25 cellular contexts compared by ENCODE assay signal in the genomic region with DNA sequence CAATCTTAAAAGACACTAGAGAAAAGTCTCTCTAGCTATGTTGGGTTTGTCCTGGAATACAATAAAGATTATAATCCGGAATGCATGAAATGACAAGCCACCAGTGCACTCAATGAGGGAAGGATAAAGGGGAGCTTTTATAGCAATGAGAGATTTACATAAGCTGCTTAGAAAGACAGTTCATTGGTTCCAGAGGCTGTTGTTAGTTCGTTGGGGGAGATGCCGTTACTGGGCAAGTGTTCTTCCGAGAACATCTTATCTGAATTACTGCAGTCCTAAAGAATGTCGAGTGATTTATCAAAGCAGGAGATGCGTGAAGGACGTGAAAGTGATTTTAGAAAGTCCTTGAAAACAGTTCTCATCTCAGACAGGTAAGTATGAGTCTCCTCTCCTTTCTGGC. TPM values are rescaled to one million over a fixed set of nuclear protein-coding genes. Genes with fewer than 3 reads are reported as not detected.
"Had no signal": no experiment of that assay in that cellular context is flagged by ENCODE, and none has a peak within 500 bp of the region (broad histone marks: within the 10 kb centered on the region; RNA-seq: fewer than 3 reads in every experiment).

No MANE protein-coding gene starts in this region.

- H3K27me3 ChIP-seq: brain microvascular endothelial cell, right lobe of liver, uterus had no signal

- H3K4me1 ChIP-seq: right lobe of liver, transverse colon, uterus had no signal

- H3K4me3 ChIP-seq: right lobe of liver, transverse colon, uterus had no signal

- DNase-seq: activated CD4-positive, alpha-beta memory T cell treated with anti-CD3 and anti-CD28 coated beads, Interleukin-2, amount 10 ng/mL, durations not matched to agents 7 days and 5 days; activated CD4-positive, alpha-beta T cell treated with anti-CD3 and anti-CD28 coated beads for 1 hour; activated CD4-positive, alpha-beta T cell treated with anti-CD3 and anti-CD28 coated beads, Interleukin-2, amount 10 ng/mL, durations not matched to agents 7 days and 5 days; activated CD8-positive, alpha-beta memory T cell treated with anti-CD3 and anti-CD28 coated beads, Interleukin-2, amount 50 U/mL, for 48 hours; activated gamma-delta T cell; activated naive CD4-positive, alpha-beta T cell treated with anti-CD3 and anti-CD28 coated beads, Interleukin-2, amount 10 ng/mL, durations not matched to agents 7 days and 5 days; activated naive CD8-positive, alpha-beta T cell treated with anti-CD3 and anti-CD28 coated beads, Interleukin-2, amount 10 ng/mL, durations not matched to agents 7 days and 5 days; activated T-cell treated with anti-CD3 and anti-CD28 coated beads, Interleukin-2, amount 50 U/mL, for 24 hours; amniotic stem cell; brain microvascular endothelial cell; foreskin fibroblast; hypothalamus; left ventricle myocardium superior; naive thymus-derived CD8-positive, alpha-beta T cell; right lobe of liver; stimulated activated CD4-positive, alpha-beta T cell treated with anti-CD3 and anti-CD28 coated beads, Interleukin-2, amount 100 ng/mL, for 48 hours; stimulated activated naive CD4-positive, alpha-beta T cell treated with Interleukin-2 at 50 U/mL for 16 hours; transverse colon; uterus had no signal

- H3K27ac ChIP-seq: brain microvascular endothelial cell, right lobe of liver, transverse colon, uterus had no signal

- H3K9me3 ChIP-seq: right lobe of liver, transverse colon, uterus had no signal

- ATAC-seq: left ventricle myocardium superior; naive thymus-derived CD8-positive, alpha-beta T cell; right lobe of liver; WTC11 had no signal

- H3K36me3 ChIP-seq: brain microvascular endothelial cell, right lobe of liver, transverse colon, uterus had no signal

RNA-seq across cellular contexts. Expression of a gene that starts 33.6 kb away (rescaled TPM):
- total RNA-seq: activated CD4-positive, alpha-beta memory T cell treated with anti-CD3 and anti-CD28 coated beads, Interleukin-2, amount 10 ng/mL, durations not matched to agents 7 days and 5 days; activated CD4-positive, alpha-beta T cell treated with anti-CD3 and anti-CD28 coated beads, Interleukin-2, amount 10 ng/mL, durations not matched to agents 7 days and 5 days; activated naive CD8-positive, alpha-beta T cell treated with anti-CD3 and anti-CD28 coated beads, Interleukin-2, amount 10 ng/mL, durations not matched to agents 7 days and 5 days; endothelial cell of umbilical vein; fibroblast of lung; kidney epithelial cell; left ventricle myocardium superior; osteoblast; T-helper 1 cell treated with Interleukin-12 subunit alpha and Interleukin-12 subunit beta and Interleukin-4 antibody, amounts not matched to agents 30 ng/mL and 1 ng/mL, for 36 hours had no signal
- polyA plus RNA-seq: endothelial cell of umbilical vein; naive thymus-derived CD8-positive, alpha-beta T cell had no signal
